In genomic region chr2:97740590-97741182, GRCh38 we compare ENCODE assay signal across 8 cellular contexts. TPM values are rescaled to one million over a fixed set of nuclear protein-coding genes. Genes with fewer than 3 reads are reported as not detected.
DNase-seq lines count a peak whose midpoint lies in the region; ATAC-seq and TF ChIP-seq lines count a peak whose summit lies in the region.

No MANE protein-coding gene starts in this region.

- in situ Hi-C loops in KBM-7 (cut with MboI; ENCODE audit: low pct_unique_long_range_greater_than_20kb, low sequenced_read_pairs) = no loop called here

- no peak overlapping the region for H3K9ac ChIP-seq in PC-3 (ENCODE audit: low read length)

- no peaks in the 10 kb centered on the region for H3K9me3 ChIP-seq in PC-3 (ENCODE audit: low read length)

- no peak overlapping the region for H2AFZ ChIP-seq in PC-3 (ENCODE audit: low read length)

- no peaks in the 10 kb centered on the region for H3K27me3 ChIP-seq in PC-3 (ENCODE audit: low read length)

- no peaks in the 10 kb centered on the region for H3K9me2 ChIP-seq in PC-3 (replicated peaks; ENCODE audit: low read length)

- ATAC-seq in PC-3 (no peak), GM21367 (IDR thresholded peaks at IDR 0.05; ENCODE audit: unreplicated experiment) (no peak)

- no peaks in the 10 kb centered on the region for H3F3A ChIP-seq in PC-3 (ENCODE audit: low read length, unreplicated experiment)

- intact Hi-C loops in PC-3 (cut with micrococcal nuclease) = no loop called here

- TF ChIP-seq CTCF in PC-3 (conservative IDR thresholded peaks at IDR 0.05; ENCODE audit: low read depth, low read length) = peak; percentile 75

- H3K4me3 ChIP-seq in PC-3 (ENCODE audit: low read length) = no peak overlapping the region

- no peaks in the 10 kb centered on the region for H3K79me2 ChIP-seq in PC-3 (ENCODE audit: low read length)

- H3K4me1 ChIP-seq in PC-3 (ENCODE audit: insufficient read depth, low read length) = peaks cover 11% of the 10 kb centered on the region

- CTCF ChIA-PET in PC-3 (lab: Charles Lee) = interaction anchor here (0.7 to 1.0 kb wide), 2 partner anchors 12 to 17 kb away, joined by 4 to 6 read pairs; no protein-coding TSS in a partner anchor

- H4K20me1 ChIP-seq in PC-3 (ENCODE audit: low read length) = no peaks in the 10 kb centered on the region

- peak; percentile 49 for DNase-seq in ELR (ENCODE audit: low read depth)
- peak; percentile 66 for DNase-seq in KBM-7
- peak; percentile 49 for DNase-seq in PC-3
- peak; percentile 42 for DNase-seq in amniotic epithelial cell (ENCODE audit: low read depth)
- DNase-seq in iPS DF 4.7 (ENCODE audit: extremely low read depth, low spot score) = peak; percentile 60
- peak; percentile 76 for DNase-seq in stimulated activated CD8-positive, alpha-beta memory T cell treated with anti-CD3 and anti-CD28 coated beads, Interleukin-4, amount 100 ng/mL, for 48 hours
- no peak for DNase-seq in cerebellar nuclear complex (lab: John Stamatoyannopoulos, UW)

- H3K4me2 ChIP-seq in PC-3 (ENCODE audit: low read length) = no peak overlapping the region

- H3K27ac ChIP-seq in PC-3 (ENCODE audit: low read length) = no peak overlapping the region

- no peaks in the 10 kb centered on the region; the same call in 1 of the 2 replicates for H3K36me3 ChIP-seq in PC-3 (ENCODE audit: low read depth, low read length)

- POLR2A ChIA-PET in PC-3 (lab: Charles Lee; ENCODE audit: unreplicated experiment) = interaction anchor here (0.6 kb wide), 2 partner anchors 12 to 18 kb away, joined by 3 to 5 read pairs; no protein-coding TSS in a partner anchor

- BruUV-seq in PC-3 (replicated peaks; lab: Mats Ljungman, UMichigan) = no TSS peak

RNA-seq across cellular contexts. Expression of gene ZAP70, which starts 27.3 kb away (rescaled TPM):
- not detected in 2 replicates for total RNA-seq in PC-3 (2014; rRNA removed)

Comparison
In these comparisons a context has a peak if more than half of its experiments do, and no peak if none do; other contexts are left out.
1. DNase-seq: peak in ELR (single experiment), KBM-7 (single experiment), PC-3 (single experiment), amniotic epithelial cell (single experiment), iPS DF 4.7 (single experiment) and stimulated activated CD8-positive, alpha-beta memory T cell treated with anti-CD3 and anti-CD28 coated beads, Interleukin-4, amount 100 ng/mL, for 48 hours (single experiment); none in cerebellar nuclear complex (0 of 2).